Comparison of ENCODE assay signal across 1 cellular context in genomic region chr1:26297057-26297790, GRCh38.
TF ChIP-seq lines count a peak whose summit lies in the region.

No MANE protein-coding gene starts in this region.

TF ChIP-seq in IMR-90, 13 proteins besides CTCF, POLR2A, EP300 and RAD21:
- TF ChIP-seq USF2 (IDR thresholded peaks at IDR 0.05; ENCODE audit: low read depth, low read length) (no peak), SMC3 (IDR thresholded peaks at IDR 0.05; ENCODE audit: low read depth, low read length) (no peak), CHD1 (IDR thresholded peaks at IDR 0.05; ENCODE audit: low read depth, low read length) (no peak)
- TF ChIP-seq, protein P1, sequence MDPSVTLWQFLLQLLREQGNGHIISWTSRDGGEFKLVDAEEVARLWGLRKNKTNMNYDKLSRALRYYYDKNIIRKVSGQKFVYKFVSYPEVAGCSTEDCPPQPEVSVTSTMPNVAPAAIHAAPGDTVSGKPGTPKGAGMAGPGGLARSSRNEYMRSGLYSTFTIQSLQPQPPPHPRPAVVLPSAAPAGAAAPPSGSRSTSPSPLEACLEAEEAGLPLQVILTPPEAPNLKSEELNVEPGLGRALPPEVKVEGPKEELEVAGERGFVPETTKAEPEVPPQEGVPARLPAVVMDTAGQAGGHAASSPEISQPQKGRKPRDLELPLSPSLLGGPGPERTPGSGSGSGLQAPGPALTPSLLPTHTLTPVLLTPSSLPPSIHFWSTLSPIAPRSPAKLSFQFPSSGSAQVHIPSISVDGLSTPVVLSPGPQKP (IDR thresholded peaks at IDR 0.05; ENCODE audit: borderline replicate concordance, low read depth, low read length): no peak
